ENCODE assay signal across 11 cellular contexts in the genomic region with DNA sequence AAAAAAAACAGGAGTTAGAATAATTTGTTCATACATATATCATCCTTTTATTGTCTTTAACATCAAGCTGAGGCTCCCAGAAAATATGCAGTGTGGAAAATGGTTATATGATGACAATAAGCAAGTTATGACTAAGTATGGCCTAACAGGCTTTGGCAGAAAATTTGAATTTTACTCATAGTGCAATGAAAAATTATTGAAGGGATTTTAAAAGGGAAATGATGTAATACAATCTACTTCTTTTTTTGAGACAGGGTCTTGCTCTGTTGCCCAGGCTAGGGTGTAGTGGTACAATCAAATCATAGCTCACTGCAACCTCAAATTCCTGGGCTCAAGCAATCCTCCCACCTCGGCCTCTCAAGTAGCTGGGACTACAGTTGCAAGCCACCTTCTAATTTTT.
A peak's percentile ranks its signal among the peaks of the same experiment; 100 is the strongest.
DNase-seq lines count a peak whose midpoint lies in the region; ATAC-seq and FAIRE-seq lines count a peak whose summit lies in the region.
"Had no signal": no experiment of that assay in that cellular context is flagged by ENCODE, and none has a peak within 500 bp of the region (broad histone marks: within the 10 kb centered on the region; RNA-seq: fewer than 3 reads in every experiment).

No MANE protein-coding gene starts in this region.

- H3K9me3 Mint-ChIP-seq in activated T-cell treated with anti-CD3 and anti-CD28 coated beads, Interleukin-2, amount 50 U/mL, for 24 hours = no peaks in the 10 kb centered on the region
- H3K9me3 Mint-ChIP-seq in T-helper 2 cell treated with Interferon-gamma antibody and Interleukin-4, amounts not matched to agents 5 μg/mL and 100 μg/mL, for 36 hours = no peaks in the 10 kb centered on the region
- no peaks in the 10 kb centered on the region for H3K9me3 Mint-ChIP-seq in stimulated activated naive CD8-positive, alpha-beta T cell treated with anti-CD3 and anti-CD28 coated beads, Interleukin-15, Interleukin-2, amounts not matched to agents 100 ng/mL and 50 ng/mL, for 24 hours

- no peaks in the 10 kb centered on the region for H3K27me3 Mint-ChIP-seq in activated T-cell treated with anti-CD3 and anti-CD28 coated beads, Interleukin-2, amount 50 U/mL, for 24 hours
- H3K27me3 Mint-ChIP-seq in T-helper 2 cell treated with Interferon-gamma antibody and Interleukin-4, amounts not matched to agents 5 μg/mL and 100 μg/mL, for 36 hours (ENCODE audit: low read depth) = no peaks in the 10 kb centered on the region
- H3K27me3 Mint-ChIP-seq in stimulated activated naive CD8-positive, alpha-beta T cell treated with anti-CD3 and anti-CD28 coated beads, Interleukin-15, Interleukin-2, amounts not matched to agents 100 ng/mL and 50 ng/mL, for 24 hours = no peaks in the 10 kb centered on the region

- DNase-seq in activated T-cell treated with anti-CD3 and anti-CD28 coated beads, Interleukin-2, amount 50 U/mL, for 24 hours = no peak
- no peak for DNase-seq in activated T-cell treated with anti-CD3 and anti-CD28 coated beads, Interleukin-2, amount 50 U/mL, for 1 hour
- DNase-seq in T-helper 2 cell treated with Interferon-gamma antibody and Interleukin-4, amounts not matched to agents 5 μg/mL and 100 μg/mL, for 36 hours (ENCODE audit: low spot score) = no peak
- DNase-seq in frontal cortex (ENCODE audit: low spot score in 2 of 2) (no peak), HK-2 (ENCODE audit: unreplicated experiment) (no peak)
- no peak for DNase-seq in activated CD4-positive, alpha-beta T cell treated with anti-CD3 and anti-CD28 coated beads for 48 hours
- DNase-seq: nucleus accumbens, upper lobe of left lung, WERI-Rb-1 had no signal

- ATAC-seq in HG02970 (IDR thresholded peaks at IDR 0.05; ENCODE audit: low FRiP score, unreplicated experiment) = peak; percentile 35

- FAIRE-seq in frontal cortex (lab: Jason Lieb, UNC) = no peak

- H3K36me3 Mint-ChIP-seq in activated T-cell treated with anti-CD3 and anti-CD28 coated beads, Interleukin-2, amount 50 U/mL, for 24 hours (ENCODE audit: low read depth) = peaks cover 61% of the 10 kb centered on the region
- peaks cover 8% of the 10 kb centered on the region for H3K36me3 Mint-ChIP-seq in T-helper 2 cell treated with Interferon-gamma antibody and Interleukin-4, amounts not matched to agents 5 μg/mL and 100 μg/mL, for 36 hours (ENCODE audit: low read depth)
- peaks cover 32% of the 10 kb centered on the region for H3K36me3 Mint-ChIP-seq in stimulated activated naive CD8-positive, alpha-beta T cell treated with anti-CD3 and anti-CD28 coated beads, Interleukin-15, Interleukin-2, amounts not matched to agents 100 ng/mL and 50 ng/mL, for 24 hours (ENCODE audit: low read depth)

- H3K4me1 Mint-ChIP-seq in activated T-cell treated with anti-CD3 and anti-CD28 coated beads, Interleukin-2, amount 50 U/mL, for 24 hours (ENCODE audit: low read depth) = peaks cover 14% of the 10 kb centered on the region
- peaks cover 14% of the 10 kb centered on the region for H3K4me1 Mint-ChIP-seq in T-helper 2 cell treated with Interferon-gamma antibody and Interleukin-4, amounts not matched to agents 5 μg/mL and 100 μg/mL, for 36 hours (ENCODE audit: low read depth)
- peaks cover 15% of the 10 kb centered on the region for H3K4me1 Mint-ChIP-seq in stimulated activated naive CD8-positive, alpha-beta T cell treated with anti-CD3 and anti-CD28 coated beads, Interleukin-15, Interleukin-2, amounts not matched to agents 100 ng/mL and 50 ng/mL, for 24 hours (ENCODE audit: low read depth)

- H3K4me3 Mint-ChIP-seq in activated T-cell treated with anti-CD3 and anti-CD28 coated beads, Interleukin-2, amount 50 U/mL, for 24 hours = no peak overlapping the region
- H3K4me3 Mint-ChIP-seq in T-helper 2 cell treated with Interferon-gamma antibody and Interleukin-4, amounts not matched to agents 5 μg/mL and 100 μg/mL, for 36 hours = no peak overlapping the region
- H3K4me3 Mint-ChIP-seq in stimulated activated naive CD8-positive, alpha-beta T cell treated with anti-CD3 and anti-CD28 coated beads, Interleukin-15, Interleukin-2, amounts not matched to agents 100 ng/mL and 50 ng/mL, for 24 hours = no peak overlapping the region

- H3K27ac Mint-ChIP-seq in activated T-cell treated with anti-CD3 and anti-CD28 coated beads, Interleukin-2, amount 50 U/mL, for 24 hours = peak overlapping the region; percentile 89
- peak overlapping the region; percentile 34 for H3K27ac Mint-ChIP-seq in T-helper 2 cell treated with Interferon-gamma antibody and Interleukin-4, amounts not matched to agents 5 μg/mL and 100 μg/mL, for 36 hours
- peak overlapping the region; percentile 69 for H3K27ac Mint-ChIP-seq in stimulated activated naive CD8-positive, alpha-beta T cell treated with anti-CD3 and anti-CD28 coated beads, Interleukin-15, Interleukin-2, amounts not matched to agents 100 ng/mL and 50 ng/mL, for 24 hours

Comparison
In these comparisons a context has a peak if more than half of its experiments do, and no peak if none do; other contexts are left out.
1. H3K27ac Mint-ChIP-seq: peak in every context shown above with its lines; median percentile 89 in activated T-cell treated with anti-CD3 and anti-CD28 coated beads, Interleukin-2, amount 50 U/mL, for 24 hours; 69 in stimulated activated naive CD8-positive, alpha-beta T cell treated with anti-CD3 and anti-CD28 coated beads, Interleukin-15, Interleukin-2, amounts not matched to agents 100 ng/mL and 50 ng/mL, for 24 hours; 34 in T-helper 2 cell treated with Interferon-gamma antibody and Interleukin-4, amounts not matched to agents 5 μg/mL and 100 μg/mL, for 36 hours.